9 cellular contexts compared by ENCODE assay signal in genomic region chr20:58819921-58820320, GRCh38.
"Had no signal": no experiment of that assay in that cellular context is flagged by ENCODE, and none has a peak within 500 bp of the region (broad histone marks: within the 10 kb centered on the region; RNA-seq: fewer than 3 reads in every experiment).

No MANE protein-coding gene starts in this region.

- H3K4me1 ChIP-seq: HAP-1 had no signal

- H3K4me3 ChIP-seq: GM23248, HAP-1, K562 had no signal

- H3K9me3 ChIP-seq: HAP-1 had no signal

- ATAC-seq: HCT116, K562 had no signal

- H3K27ac ChIP-seq: GM23248, HL-60 had no signal

- H3K36me3 ChIP-seq: HAP-1 had no signal

- DNase-seq: GM23248, GOT3, H7, IMR-90, KG1 had no signal
